ENCODE assay signal across 1 cellular context in genomic region chr6:152378154-152378553, GRCh38.
TF ChIP-seq lines count a peak whose summit lies in the region.

No MANE protein-coding gene starts in this region.

TF ChIP-seq in HepG2, 621 proteins besides CTCF, POLR2A, EP300 and RAD21 (continued from another document):
- no peak for TF ChIP-seq TRIM22 (IDR thresholded peaks at IDR 0.05)
- TF ChIP-seq BHLHE40 (IDR thresholded peaks at IDR 0.05; ENCODE audit: low read length), result no peak
- TF ChIP-seq GABPA (IDR thresholded peaks at IDR 0.05; ENCODE audit: low read depth, low read length), result no peak
- no peak for TF ChIP-seq GABPA (CRISPR knock-in tag; IDR thresholded peaks at IDR 0.05; ENCODE audit: low read depth)
